1 cellular context compared by ENCODE assay signal in the genomic region with DNA sequence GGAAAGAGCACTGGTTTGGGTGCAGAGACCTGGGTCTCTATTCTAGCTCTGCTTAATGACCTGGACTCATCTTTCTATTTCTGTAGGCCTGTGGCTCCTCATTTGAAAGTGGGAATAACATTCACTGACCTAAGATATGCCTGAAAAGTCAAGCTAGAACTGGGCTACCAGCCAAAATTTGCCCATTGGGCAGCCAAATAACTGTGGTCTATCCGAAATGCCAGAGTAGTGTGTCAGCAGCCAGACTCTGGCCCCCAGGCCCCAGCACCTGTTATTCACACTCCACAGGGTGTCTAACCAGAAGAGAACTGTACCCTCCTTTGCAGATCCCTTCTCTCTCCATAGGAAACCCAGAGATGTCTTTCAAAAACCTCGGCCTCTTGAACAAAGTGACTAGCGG.
TF ChIP-seq lines count a peak whose summit lies in the region.

No MANE protein-coding gene starts in this region.

TF ChIP-seq in H1, 55 proteins besides CTCF, POLR2A, EP300 and RAD21:
- TF ChIP-seq, protein P1, sequence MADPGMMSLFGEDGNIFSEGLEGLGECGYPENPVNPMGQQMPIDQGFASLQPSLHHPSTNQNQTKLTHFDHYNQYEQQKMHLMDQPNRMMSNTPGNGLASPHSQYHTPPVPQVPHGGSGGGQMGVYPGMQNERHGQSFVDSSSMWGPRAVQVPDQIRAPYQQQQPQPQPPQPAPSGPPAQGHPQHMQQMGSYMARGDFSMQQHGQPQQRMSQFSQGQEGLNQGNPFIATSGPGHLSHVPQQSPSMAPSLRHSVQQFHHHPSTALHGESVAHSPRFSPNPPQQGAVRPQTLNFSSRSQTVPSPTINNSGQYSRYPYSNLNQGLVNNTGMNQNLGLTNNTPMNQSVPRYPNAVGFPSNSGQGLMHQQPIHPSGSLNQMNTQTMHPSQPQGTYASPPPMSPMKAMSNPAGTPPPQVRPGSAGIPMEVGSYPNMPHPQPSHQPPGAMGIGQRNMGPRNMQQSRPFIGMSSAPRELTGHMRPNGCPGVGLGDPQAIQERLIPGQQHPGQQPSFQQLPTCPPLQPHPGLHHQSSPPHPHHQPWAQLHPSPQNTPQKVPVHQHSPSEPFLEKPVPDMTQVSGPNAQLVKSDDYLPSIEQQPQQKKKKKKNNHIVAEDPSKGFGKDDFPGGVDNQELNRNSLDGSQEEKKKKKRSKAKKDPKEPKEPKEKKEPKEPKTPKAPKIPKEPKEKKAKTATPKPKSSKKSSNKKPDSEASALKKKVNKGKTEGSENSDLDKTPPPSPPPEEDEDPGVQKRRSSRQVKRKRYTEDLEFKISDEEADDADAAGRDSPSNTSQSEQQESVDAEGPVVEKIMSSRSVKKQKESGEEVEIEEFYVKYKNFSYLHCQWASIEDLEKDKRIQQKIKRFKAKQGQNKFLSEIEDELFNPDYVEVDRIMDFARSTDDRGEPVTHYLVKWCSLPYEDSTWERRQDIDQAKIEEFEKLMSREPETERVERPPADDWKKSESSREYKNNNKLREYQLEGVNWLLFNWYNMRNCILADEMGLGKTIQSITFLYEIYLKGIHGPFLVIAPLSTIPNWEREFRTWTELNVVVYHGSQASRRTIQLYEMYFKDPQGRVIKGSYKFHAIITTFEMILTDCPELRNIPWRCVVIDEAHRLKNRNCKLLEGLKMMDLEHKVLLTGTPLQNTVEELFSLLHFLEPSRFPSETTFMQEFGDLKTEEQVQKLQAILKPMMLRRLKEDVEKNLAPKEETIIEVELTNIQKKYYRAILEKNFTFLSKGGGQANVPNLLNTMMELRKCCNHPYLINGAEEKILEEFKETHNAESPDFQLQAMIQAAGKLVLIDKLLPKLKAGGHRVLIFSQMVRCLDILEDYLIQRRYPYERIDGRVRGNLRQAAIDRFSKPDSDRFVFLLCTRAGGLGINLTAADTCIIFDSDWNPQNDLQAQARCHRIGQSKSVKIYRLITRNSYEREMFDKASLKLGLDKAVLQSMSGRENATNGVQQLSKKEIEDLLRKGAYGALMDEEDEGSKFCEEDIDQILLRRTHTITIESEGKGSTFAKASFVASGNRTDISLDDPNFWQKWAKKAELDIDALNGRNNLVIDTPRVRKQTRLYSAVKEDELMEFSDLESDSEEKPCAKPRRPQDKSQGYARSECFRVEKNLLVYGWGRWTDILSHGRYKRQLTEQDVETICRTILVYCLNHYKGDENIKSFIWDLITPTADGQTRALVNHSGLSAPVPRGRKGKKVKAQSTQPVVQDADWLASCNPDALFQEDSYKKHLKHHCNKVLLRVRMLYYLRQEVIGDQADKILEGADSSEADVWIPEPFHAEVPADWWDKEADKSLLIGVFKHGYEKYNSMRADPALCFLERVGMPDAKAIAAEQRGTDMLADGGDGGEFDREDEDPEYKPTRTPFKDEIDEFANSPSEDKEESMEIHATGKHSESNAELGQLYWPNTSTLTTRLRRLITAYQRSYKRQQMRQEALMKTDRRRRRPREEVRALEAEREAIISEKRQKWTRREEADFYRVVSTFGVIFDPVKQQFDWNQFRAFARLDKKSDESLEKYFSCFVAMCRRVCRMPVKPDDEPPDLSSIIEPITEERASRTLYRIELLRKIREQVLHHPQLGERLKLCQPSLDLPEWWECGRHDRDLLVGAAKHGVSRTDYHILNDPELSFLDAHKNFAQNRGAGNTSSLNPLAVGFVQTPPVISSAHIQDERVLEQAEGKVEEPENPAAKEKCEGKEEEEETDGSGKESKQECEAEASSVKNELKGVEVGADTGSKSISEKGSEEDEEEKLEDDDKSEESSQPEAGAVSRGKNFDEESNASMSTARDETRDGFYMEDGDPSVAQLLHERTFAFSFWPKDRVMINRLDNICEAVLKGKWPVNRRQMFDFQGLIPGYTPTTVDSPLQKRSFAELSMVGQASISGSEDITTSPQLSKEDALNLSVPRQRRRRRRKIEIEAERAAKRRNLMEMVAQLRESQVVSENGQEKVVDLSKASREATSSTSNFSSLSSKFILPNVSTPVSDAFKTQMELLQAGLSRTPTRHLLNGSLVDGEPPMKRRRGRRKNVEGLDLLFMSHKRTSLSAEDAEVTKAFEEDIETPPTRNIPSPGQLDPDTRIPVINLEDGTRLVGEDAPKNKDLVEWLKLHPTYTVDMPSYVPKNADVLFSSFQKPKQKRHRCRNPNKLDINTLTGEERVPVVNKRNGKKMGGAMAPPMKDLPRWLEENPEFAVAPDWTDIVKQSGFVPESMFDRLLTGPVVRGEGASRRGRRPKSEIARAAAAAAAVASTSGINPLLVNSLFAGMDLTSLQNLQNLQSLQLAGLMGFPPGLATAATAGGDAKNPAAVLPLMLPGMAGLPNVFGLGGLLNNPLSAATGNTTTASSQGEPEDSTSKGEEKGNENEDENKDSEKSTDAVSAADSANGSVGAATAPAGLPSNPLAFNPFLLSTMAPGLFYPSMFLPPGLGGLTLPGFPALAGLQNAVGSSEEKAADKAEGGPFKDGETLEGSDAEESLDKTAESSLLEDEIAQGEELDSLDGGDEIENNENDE (IDR thresholded peaks at IDR 0.05; ENCODE audit: insufficient replicate concordance, low read length): no peak
- peak; percentile 27; the same call in 1 of the 2 replicates for TF ChIP-seq JUND (IDR thresholded peaks at IDR 0.05; ENCODE audit: low read length)
TF ChIP-seq in H1: peak in this region for 1.
